Comparison of ENCODE assay signal across 28 cellular contexts in genomic region chr7:70153946-70154345, GRCh38.
"Had no signal": no experiment of that assay in that cellular context is flagged by ENCODE, and none has a peak within 500 bp of the region (broad histone marks: within the 10 kb centered on the region; RNA-seq: fewer than 3 reads in every experiment).

No MANE protein-coding gene starts in this region.

- H3K9me3 ChIP-seq: body of pancreas, esophagus squamous epithelium had no signal

- H3K27ac ChIP-seq: adrenal gland, body of pancreas, epithelial cell of prostate, esophagus squamous epithelium, gastroesophageal sphincter, heart right ventricle had no signal

- DNase-seq: activated CD4-positive, alpha-beta memory T cell treated with anti-CD3 and anti-CD28 coated beads for 36 hours; activated CD4-positive, alpha-beta T cell treated with anti-CD3 and anti-CD28 coated beads for 36 hours; activated CD4-positive, alpha-beta T cell treated with anti-CD3 and anti-CD28 coated beads, Interleukin-2, amount 10 ng/mL, durations not matched to agents 24 days and 14 days; activated CD4-positive, CD25-positive, alpha-beta regulatory T cell; activated CD4-positive, CD25-positive, alpha-beta regulatory T cell treated with anti-CD3 and anti-CD28 coated beads, Interleukin-2, amount 50 U/mL, for 72 hours; activated CD8-positive, alpha-beta memory T cell treated with anti-CD3 and anti-CD28 coated beads, Interleukin-2, amount 10 ng/mL, durations not matched to agents 7 days and 5 days; activated CD8-positive, alpha-beta memory T cell treated with anti-CD3 and anti-CD28 coated beads, Interleukin-2, amount 50 U/mL, for 4 hours; activated CD8-positive, alpha-beta T cell treated with anti-CD3 and anti-CD28 coated beads, Interleukin-2, amount 10 ng/mL, durations not matched to agents 7 days and 5 days; activated effector memory CD4-positive, alpha-beta T cell treated with anti-CD3 and anti-CD28 coated beads, Interleukin-2, amount 50 U/mL, for 16 hours; activated naive CD4-positive, alpha-beta T cell treated with anti-CD3 and anti-CD28 coated beads for 36 hours; activated naive CD8-positive, alpha-beta T cell treated with anti-CD3 and anti-CD28 coated beads for 36 hours; activated naive CD8-positive, alpha-beta T cell treated with anti-CD3 and anti-CD28 coated beads, Interleukin-2, amount 50 U/mL, for 24 hours; activated T-cell treated with anti-CD3 and anti-CD28 coated beads, Interleukin-2, amount 50 U/mL, for 1 hour; activated T-cell treated with anti-CD3 and anti-CD28 coated beads, Interleukin-2, amount 50 U/mL, for 48 hours; adrenal gland; amygdala; aorta; body of pancreas; caudate nucleus; cortex of kidney; dermis blood vessel endothelial cell; effector CD8-positive, alpha-beta T cell; esophagus squamous epithelium; foreskin melanocyte; heart right ventricle; T-helper 2 cell had no signal

- H3K4me3 ChIP-seq: adrenal gland, body of pancreas, esophagus squamous epithelium, gastroesophageal sphincter, heart right ventricle had no signal

- H3K27me3 ChIP-seq: adrenal gland, body of pancreas, esophagus squamous epithelium, gastroesophageal sphincter, heart right ventricle had no signal

- H3K4me1 ChIP-seq: adrenal gland, body of pancreas, esophagus squamous epithelium, gastroesophageal sphincter, heart right ventricle had no signal

- H3K36me3 ChIP-seq: adrenal gland, esophagus squamous epithelium, gastroesophageal sphincter, heart right ventricle had no signal
